ENCODE assay signal across 12 cellular contexts in genomic region chr6:13357551-13358075, GRCh38. TPM values are rescaled to one million over a fixed set of nuclear protein-coding genes. Genes with fewer than 3 reads are reported as not detected.
A peak's percentile ranks its signal among the peaks of the same experiment; 100 is the strongest.
DNase-seq lines count a peak whose midpoint lies in the region; ATAC-seq, FAIRE-seq and TF ChIP-seq lines count a peak whose summit lies in the region.
"Had no signal": no experiment of that assay in that cellular context is flagged by ENCODE, and none has a peak within 500 bp of the region (broad histone marks: within the 10 kb centered on the region; RNA-seq: fewer than 3 reads in every experiment).

No MANE protein-coding gene starts in this region.

- no peak overlapping the region for H2AFZ ChIP-seq in OCI-LY7 (ENCODE audit: low read length)
- no peak overlapping the region for H2AFZ ChIP-seq in H1 (ENCODE audit: low read length)

- H2BK20ac ChIP-seq in H1 (ENCODE audit: low read length): peak overlapping the region; percentile 80; the same call in 1 of the 2 replicates

- H3K4me2 ChIP-seq in OCI-LY7 (ENCODE audit: low read length) (peak overlapping the region; percentile 84), H1 (ENCODE audit: insufficient read depth in 1 of 2, low read depth in 2 of 2, low read length in 2 of 2) (peak overlapping the region in 1 of 2 experiments; percentile 22; a peak in 1 of 4 replicates)

- H2BK12ac ChIP-seq in H1 (ENCODE audit: low read depth, low read length): peak overlapping the region; percentile 84

- peak overlapping the region; percentile 33 for H3K4me3 Mint-ChIP-seq in T-helper 1 cell treated with Interleukin-12 subunit alpha and Interleukin-12 subunit beta and Interleukin-4 antibody, amounts not matched to agents 30 μg/mL and 1 μg/mL, for 36 hours
- no peak overlapping the region for H3K4me3 Mint-ChIP-seq in CD14-positive monocyte

- TF ChIP-seq EP300 in H1 (IDR thresholded peaks at IDR 0.05; ENCODE audit: borderline replicate concordance in 1 of 2, low read depth in 2 of 2, low read length in 2 of 2): no peak

- H2BK120ac ChIP-seq in H1 (replicated peaks; ENCODE audit: low read depth, low read length): no peak overlapping the region

- no peaks in the 10 kb centered on the region for H3K9me3 Mint-ChIP-seq in T-helper 1 cell treated with Interleukin-12 subunit alpha and Interleukin-12 subunit beta and Interleukin-4 antibody, amounts not matched to agents 30 μg/mL and 1 μg/mL, for 36 hours
- H3K9me3 Mint-ChIP-seq in CD14-positive monocyte: peaks cover 0 to 2% (median 0%) of the 10 kb centered on the region in 7 donors

- 0 out of 2 replicates have a peak overlapping the region, but pooled peaks have one; percentile 41 for H2BK5ac ChIP-seq in H1 (ENCODE audit: low read depth, low read length)

- H3K4me1 Mint-ChIP-seq in T-helper 1 cell treated with Interleukin-12 subunit alpha and Interleukin-12 subunit beta and Interleukin-4 antibody, amounts not matched to agents 30 μg/mL and 1 μg/mL, for 36 hours (ENCODE audit: low read depth): peaks cover 59% of the 10 kb centered on the region
- peaks cover 50% of the 10 kb centered on the region for H3K4me1 Mint-ChIP-seq in CD14-positive monocyte

- 0 out of 2 replicates have a peak overlapping the region, but pooled peaks have one; percentile 22 for H2BK15ac ChIP-seq in H1 (ENCODE audit: low read length)

- peak overlapping the region; percentile 74; the same call in 1 of the 2 replicates for H3K18ac ChIP-seq in H1 (ENCODE audit: extremely low read depth, low read length)

- no peak for DNase-seq in T-helper 1 cell
- DNase-seq in OCI-LY7 (ENCODE audit: low spot score): no peak
- no peak for DNase-seq in H1 (ENCODE audit: low read depth in 1 of 2, low spot score in 2 of 2)
- DNase-seq in nucleus accumbens (lab: John Stamatoyannopoulos, UW): peak in 48 of 56 donors; percentile 7 to 85 (median 54)
- no peak for DNase-seq in CD14-positive monocyte (ENCODE audit: low spot score)
- DNase-seq in NCI-H510A treated with DMSO at 0.1 percent for 48 hours (lab: John Stamatoyannopoulos, UW): no peak
- DNase-seq: 8988T, NCI-H446 treated with DMSO at 0.1 percent for 48 hours had no signal

- no peaks in the 10 kb centered on the region for H3K79me2 ChIP-seq in OCI-LY7 (ENCODE audit: insufficient read depth, low read depth, low read length)
- no peaks in the 10 kb centered on the region for H3K79me2 ChIP-seq in H1 (ENCODE audit: control insufficient read depth in 1 of 2, insufficient read depth in 2 of 2, low read length in 2 of 2)

- H3K9ac ChIP-seq in H1 (replicated peaks in 1 of 4; ENCODE audit: extremely low read depth in 1 of 4, low read depth in 3 of 4, low read length in 3 of 4): no peak overlapping the region

- TF ChIP-seq CTCF in OCI-LY7 (conservative IDR thresholded peaks at IDR 0.05; ENCODE audit: low read length): no peak
- TF ChIP-seq CTCF in H1 (IDR thresholded peaks at IDR 0.05; ENCODE audit: control extremely low read depth in 1 of 3, insufficient read depth in 1 of 3, low read depth in 1 of 3, low read length in 3 of 3): peak in 1 of 3 experiments; percentile 6; a peak in 1 of 4 replicates
- no peak for TF ChIP-seq CTCF in CD14-positive monocyte (IDR thresholded peaks at IDR 0.05)

- H3K4ac ChIP-seq in H1 (replicated peaks; ENCODE audit: insufficient read length, low read depth, low read length): no peak overlapping the region

- no peaks in the 10 kb centered on the region for H3K23me2 ChIP-seq in H1 (ENCODE audit: low read depth, low read length)

- no peak overlapping the region for H3K56ac ChIP-seq in H1 (replicated peaks; ENCODE audit: insufficient read length, low read depth, low read length)

- no peaks in the 10 kb centered on the region for H3K9me2 ChIP-seq in OCI-LY7 (ENCODE audit: insufficient read depth, low read length)

- no TSS peak for BruUV-seq in OCI-LY7 (replicated peaks; lab: Mats Ljungman, UMichigan)

- no peak overlapping the region for H4K8ac ChIP-seq in H1 (ENCODE audit: extremely low read depth, insufficient read depth, low read length)

- no peaks in the 10 kb centered on the region for H4K20me1 ChIP-seq in OCI-LY7 (ENCODE audit: insufficient read depth, low read length)
- H4K20me1 ChIP-seq in H1 (replicated peaks in 1 of 2; ENCODE audit: control insufficient read depth in 1 of 2, insufficient read depth in 2 of 2, low read length in 2 of 2): no peaks in the 10 kb centered on the region

- H3K27ac ChIP-seq in OCI-LY7 (ENCODE audit: low read depth, low read length, poor library complexity, severe bottlenecking) (peak overlapping the region; percentile 89), H1 (ENCODE audit: low read depth, low read length) (no peak overlapping the region)
- H3K27ac ChIP-seq: VCaP had no signal

- peaks cover 4% of the 10 kb centered on the region for H3K36me3 Mint-ChIP-seq in T-helper 1 cell treated with Interleukin-12 subunit alpha and Interleukin-12 subunit beta and Interleukin-4 antibody, amounts not matched to agents 30 μg/mL and 1 μg/mL, for 36 hours (ENCODE audit: low read depth)
- peaks cover 0 to 4% of the 10 kb centered on the region in 2 donors for H3K36me3 Mint-ChIP-seq in CD14-positive monocyte

- peak overlapping the region; percentile 49 for H4K91ac ChIP-seq in H1 (replicated peaks; ENCODE audit: insufficient read length, low read length)

- H3K79me1 ChIP-seq in H1 (ENCODE audit: low read depth, low read length): no peaks in the 10 kb centered on the region

- H4K5ac ChIP-seq in H1 (ENCODE audit: insufficient read length, low read depth, low read length): no peak overlapping the region

- H3K4me3 ChIP-seq in OCI-LY7 (ENCODE audit: low read depth, low read length, poor library complexity, severe bottlenecking): no peak overlapping the region
- no peak overlapping the region for H3K4me3 ChIP-seq in H1 (ENCODE audit: extremely low read depth in 1 of 4, insufficient read depth in 2 of 4, low read depth in 3 of 4, low read length in 4 of 4)
- H3K4me3 ChIP-seq: lung had no signal

- intact Hi-C loops in OCI-LY7 (cut with micrococcal nuclease; ENCODE audit: unreplicated experiment): loop anchor here (2.0 to 5.0 kb wide), 5 partner anchors 105 to 255 kb away; partner anchors contain the start of gene GFOD1
- intact Hi-C loops in CD14-positive monocyte (cut with micrococcal nuclease): no loop called here

- ATAC-seq in HG03175 (IDR thresholded peaks at IDR 0.05; ENCODE audit: unreplicated experiment): no peak

- peak overlapping the region; percentile 99 for H3K27ac Mint-ChIP-seq in T-helper 1 cell treated with Interleukin-12 subunit alpha and Interleukin-12 subunit beta and Interleukin-4 antibody, amounts not matched to agents 30 μg/mL and 1 μg/mL, for 36 hours
- H3K27ac Mint-ChIP-seq in CD14-positive monocyte: no peak overlapping the region

- POLR2A ChIA-PET in OCI-LY7 (lab: Charles Lee): interaction anchor here (0.5 to 2.3 kb wide), 25 partner anchors 9 to 346 kb away, joined by 3 to 10 read pairs (median 4); partner anchors contain the start of genes SIRT5 and TBC1D7
- POLR2A ChIA-PET in H1 (lab: Charles Lee; ENCODE audit: partially characterized antibody): interaction anchor here (0.8 to 1.2 kb wide), 2 partner anchors 15 to 130 kb away, joined by 3 read pairs; partner anchors contain the start of gene GFOD1

- WGBS in H1 (ENCODE audit: extremely low coverage in 1 of 2, insufficient coverage in 1 of 2, insufficient read length in 1 of 2, insufficient replicate concordance in 2 of 2, low coverage in 1 of 2, low lambda C conversion rate in 2 of 2, missing lambda C conversion rate in 1 of 2), 2 experiments: 59% methylated on average over 14 of the region's 14 CpGs; no CpG with 5 or more reads in 1 of the 2 experiments

- no peak for FAIRE-seq in H1 (lab: Jason Lieb, UNC)

- H3K14ac ChIP-seq in H1 (ENCODE audit: insufficient read length): no peak overlapping the region

- no peaks in the 10 kb centered on the region for H3K27me3 ChIP-seq in H1 (replicated peaks in 1 of 4; ENCODE audit: control insufficient read depth in 3 of 4, extremely low read depth in 1 of 4, insufficient read depth in 3 of 4, low read length in 3 of 4)

- CTCF ChIA-PET in OCI-LY7 (lab: Charles Lee; ENCODE audit: unreplicated experiment): interaction anchor here (1.1 kb wide), 1 partner anchor 15 kb away, joined by 4 read pairs; no protein-coding TSS in a partner anchor
- CTCF ChIA-PET in H1 (lab: Charles Lee; ENCODE audit: partially characterized antibody): interaction anchor here (0.6 to 2.8 kb wide), 16 partner anchors 9 to 336 kb away, joined by 3 to 14 read pairs (median 5); partner anchors contain the start of genes GFOD1 and SIRT5

- TF ChIP-seq RAD21 in H1 (IDR thresholded peaks at IDR 0.05 in 1 of 2, conservative IDR thresholded peaks at IDR 0.05 in 1 of 2; ENCODE audit: low read depth in 2 of 2, low read length in 2 of 2): peak in 1 of 2 experiments; percentile 29; a peak in 3 of 4 replicates

- H3K27me3 Mint-ChIP-seq in T-helper 1 cell treated with Interleukin-12 subunit alpha and Interleukin-12 subunit beta and Interleukin-4 antibody, amounts not matched to agents 30 μg/mL and 1 μg/mL, for 36 hours (ENCODE audit: low read depth): no peaks in the 10 kb centered on the region
- peaks cover 0 to 2% (median 0%) of the 10 kb centered on the region in 3 donors for H3K27me3 Mint-ChIP-seq in CD14-positive monocyte (ENCODE audit: low read depth in 3 of 3)

- H2AK5ac ChIP-seq in H1 (ENCODE audit: low read depth, low read length): no peak overlapping the region; the same call in 1 of the 2 replicates

- TF ChIP-seq POLR2A in H1 (IDR thresholded peaks at IDR 0.05; ENCODE audit: control extremely low read depth in 1 of 2, low read depth in 2 of 2, low read length in 2 of 2): no peak

- H3K4me1 ChIP-seq in OCI-LY7 (ENCODE audit: insufficient read depth, low read length, poor library complexity, severe bottlenecking): peaks cover 68% of the 10 kb centered on the region
- peaks cover 2 to 14% (median 9%) of the 10 kb centered on the region in 4 experiments; a peak in 5 of 7 replicates for H3K4me1 ChIP-seq in H1 (replicated peaks in 1 of 4; ENCODE audit: control insufficient read depth in 3 of 4, insufficient read depth in 4 of 4, low read length in 3 of 4)

- H3K9me3 ChIP-seq in OCI-LY7 (ENCODE audit: low read length): no peaks in the 10 kb centered on the region
- H3K9me3 ChIP-seq in H1 (ENCODE audit: insufficient read depth in 2 of 2, low read depth in 1 of 2, low read length in 1 of 2): no peaks in the 10 kb centered on the region

- H3K23ac ChIP-seq in H1 (ENCODE audit: insufficient read length): no peak overlapping the region

- H3K36me3 ChIP-seq in OCI-LY7 (ENCODE audit: insufficient read depth, low read length) (peaks cover 5% of the 10 kb centered on the region), H1 (ENCODE audit: control insufficient read depth in 2 of 4, insufficient read depth in 4 of 4, low read length in 3 of 4) (no peaks in the 10 kb centered on the region)

RNA-seq across cellular contexts. Expression of gene TBC1D7, which starts 29.3 kb away (rescaled TPM):
- total RNA-seq in OCI-LY7 (2014; rRNA removed; shearing (Covaris generic)): 52.9 and 69.2 TPM in 2 replicates
- 46.2 and 50.5 TPM in 2 replicates for total RNA-seq in OCI-LY7 (2022)
- 55.2 and 59.9 TPM in 2 replicates for total RNA-seq in H1 (2021; fragmentation: NEBNext Ultra II Directional; extraction: Animal tissue kit (Norgen Biotek cat#: 25700))
- polyA plus RNA-seq in H1 (2011; rRNA removed): 30.7 and 46.1 TPM in 2 replicates
- polyA plus RNA-seq in H1 (2011; cell fraction: cytosol; rRNA removed): 43.5 TPM
- polyA plus RNA-seq in H1 (2011; cell fraction: nucleus; rRNA removed): 33.7 TPM
- polyA plus RNA-seq in H1 (2012, experiment 1 of 2): 53.1 to 66.6 TPM (median 55.8 TPM) in 4 replicates
- polyA plus RNA-seq in H1 (2012, experiment 2 of 2): 45.9 TPM
- 46.1 TPM for polyA plus RNA-seq in H1 (2013, experiment 1 of 2)
- polyA plus RNA-seq in H1 (2013, experiment 2 of 2): 47.4 TPM
- polyA minus RNA-seq in H1 (2011; rRNA and poly(A)+ RNA removed): 91.4 and 92.0 TPM in 2 replicates
- polyA minus RNA-seq in H1 (2011; cell fraction: cytosol; rRNA and poly(A)+ RNA removed): 15.1 TPM
- polyA minus RNA-seq in H1 (2011; cell fraction: nucleus; rRNA and poly(A)+ RNA removed): 87.6 TPM
- 10 to 100 TPM; 34.3 TPM for polyA plus RNA-seq in CD14-positive monocyte

Comparison
In these comparisons a context has a peak if more than half of its experiments do, and no peak if none do; other contexts are left out.
1. DNase-seq: peak in nucleus accumbens (48 of 56); none in T-helper 1 cell (0 of 5), OCI-LY7 (single experiment), H1 (0 of 2), CD14-positive monocyte (single experiment) and NCI-H510A treated with DMSO at 0.1 percent for 48 hours (single experiment).